In the genomic region with DNA sequence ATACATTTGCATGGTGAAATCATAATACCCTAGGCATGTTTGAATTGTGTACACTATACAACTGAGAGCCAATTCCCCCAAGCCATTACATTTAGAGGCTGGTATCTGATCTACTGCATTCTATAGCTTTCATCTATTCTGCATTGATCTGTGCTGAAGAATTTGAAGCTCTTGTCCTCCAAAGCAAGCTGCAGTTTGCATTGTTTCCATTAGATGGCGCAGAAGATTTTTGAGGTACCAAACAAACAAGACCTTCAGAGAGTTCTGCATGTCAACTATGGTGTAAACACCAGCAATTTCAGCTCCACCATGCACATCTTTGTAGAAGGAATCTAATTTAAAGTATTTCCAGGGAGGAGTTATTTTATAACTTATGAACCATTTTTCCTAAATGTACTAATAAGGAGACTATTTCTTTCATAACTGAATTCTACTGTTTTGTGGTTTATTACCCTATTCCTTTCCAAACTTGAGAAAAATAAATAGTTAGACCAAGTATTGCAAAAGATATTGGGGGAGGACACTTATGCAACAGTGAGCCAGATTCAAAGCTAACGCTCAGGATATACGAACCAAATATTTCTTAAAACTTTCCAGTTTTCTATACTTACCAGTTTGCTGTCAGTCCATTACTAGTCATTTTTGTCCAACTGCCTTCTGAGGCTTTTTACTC, we compare ENCODE assay signal across 8 cellular contexts.
DNase-seq lines count a peak whose midpoint lies in the region; ATAC-seq and TF ChIP-seq lines count a peak whose summit lies in the region.

No MANE protein-coding gene starts in this region.

- TF ChIP-seq CTCF in prostate gland (IDR thresholded peaks at IDR 0.05): peak; percentile 63 to 83 (median 76)

- ATAC-seq in GM21390 (IDR thresholded peaks at IDR 0.05; ENCODE audit: unreplicated experiment): peak; percentile 87

- WGBS in prostate gland: 68% methylated on average over 3 of the region's 3 CpGs

- H3K36me3 ChIP-seq in prostate gland: no peaks in the 10 kb centered on the region

- no peak overlapping the region for H3K27ac ChIP-seq in prostate gland

- no peak for TF ChIP-seq POLR2A in prostate gland (IDR thresholded peaks at IDR 0.05)

- intact Hi-C loops in prostate gland (cut with DNase I): loop anchor here (5.0 to 10.0 kb wide), 2 partner anchors 759 to 822 kb away; no protein-coding TSS in a partner anchor
- intact Hi-C loops in posterior vena cava (cut with DNase I): no loop called here

- H3K27me3 ChIP-seq in prostate gland (replicated peaks; ENCODE audit: insufficient read depth): no peaks in the 10 kb centered on the region

- peak; percentile 80 for DNase-seq in ELF-1 (ENCODE audit: low read depth, low spot score)
- peak; percentile 82 for DNase-seq in HT-29 (ENCODE audit: low spot score)
- peak; percentile 71 for DNase-seq in OCI-M1 (lab: John Stamatoyannopoulos, UW)
- DNase-seq in activated gamma-delta T cell treated with anti-CD3 and anti-CD28 coated beads, Interleukin-2, amount 50 U/mL, for 16 hours (ENCODE audit: low read depth): peak; percentile 27
- peak; percentile 70 for DNase-seq in glomerular visceral epithelial cell (ENCODE audit: extremely low spot score)
- peak; percentile 45 for DNase-seq in prostate gland (ENCODE audit: low spot score)
- no peak for DNase-seq in posterior vena cava (ENCODE audit: low spot score)

- no peak overlapping the region for H3K4me3 ChIP-seq in prostate gland

- H3K4me1 ChIP-seq in prostate gland (replicated peaks): no peaks in the 10 kb centered on the region

- no peaks in the 10 kb centered on the region for H3K9me3 ChIP-seq in prostate gland
